Comparison of ENCODE assay signal across 25 cellular contexts in genomic region chr7:80286611-80287010, GRCh38.
"Had no signal": no experiment of that assay in that cellular context is flagged by ENCODE, and none has a peak within 500 bp of the region (broad histone marks: within the 10 kb centered on the region; RNA-seq: fewer than 3 reads in every experiment).

No MANE protein-coding gene starts in this region.

- H3K27me3 ChIP-seq: colonic mucosa, dorsolateral prefrontal cortex, esophagus squamous epithelium, gastrocnemius medialis, heart right ventricle, left lung had no signal

- H3K36me3 ChIP-seq: colonic mucosa, esophagus squamous epithelium, gastrocnemius medialis, heart right ventricle, left lung, lower lobe of right lung had no signal

- ATAC-seq: esophagus mucosa, gastrocnemius medialis, heart right ventricle, left ventricle myocardium superior, mucosa of descending colon had no signal

- DNase-seq: colonic mucosa; cortex of kidney; dermis blood vessel endothelial cell; dorsolateral prefrontal cortex; effector CD4-positive, alpha-beta T cell; effector memory CD4-positive, alpha-beta T cell; erythroblast; esophagus squamous epithelium; foreskin fibroblast; foreskin melanocyte; gastrocnemius medialis; glutamatergic neuron; heart right ventricle; hypothalamus; immature natural killer cell; islet precursor cell; left cardiac atrium; left lung; left ventricle myocardium superior; lower lobe of right lung; mesenchymal stem cell; mucosa of descending colon; naive B cell had no signal

- H3K27ac ChIP-seq: colonic mucosa, epithelial cell of prostate, esophagus squamous epithelium, gastrocnemius medialis, heart right ventricle, left lung, lower lobe of right lung had no signal

- H3K4me3 ChIP-seq: colonic mucosa, esophagus squamous epithelium, gastrocnemius medialis, heart right ventricle, left lung, lower lobe of right lung, mucosa of descending colon had no signal

- H3K9me3 ChIP-seq: colonic mucosa, esophagus squamous epithelium, gastrocnemius medialis, left lung, lower lobe of right lung, mucosa of descending colon had no signal

- H3K4me1 ChIP-seq: colonic mucosa, esophagus squamous epithelium, gastrocnemius medialis, left lung, lower lobe of right lung had no signal
